ENCODE assay signal across 13 cellular contexts in genomic region chr19:8459095-8459494, GRCh38. TPM values are rescaled to one million over a fixed set of nuclear protein-coding genes. Genes with fewer than 3 reads are reported as not detected.
A peak's percentile ranks its signal among the peaks of the same experiment; 100 is the strongest.
DNase-seq lines count a peak whose midpoint lies in the region; ATAC-seq and TF ChIP-seq lines count a peak whose summit lies in the region.
"Had no signal": no experiment of that assay in that cellular context is flagged by ENCODE, and none has a peak within 500 bp of the region (broad histone marks: within the 10 kb centered on the region; RNA-seq: fewer than 3 reads in every experiment).

No MANE protein-coding gene starts in this region.

- TF ChIP-seq EP300 in stomach (IDR thresholded peaks at IDR 0.05) = no peak

- H3K4me3 ChIP-seq in body of pancreas (no peak overlapping the region), stomach (no peak overlapping the region)

- H3K4me3 Mint-ChIP-seq in IgD-negative memory B cell = no peak overlapping the region

- no peak for TF ChIP-seq CTCF in body of pancreas (IDR thresholded peaks at IDR 0.05)
- TF ChIP-seq CTCF in stomach (IDR thresholded peaks at IDR 0.05) = no peak

- DNase-seq in body of pancreas (no peak), left lobe of liver (ENCODE audit: low spot score) (no peak), stomach (no peak), kidney tubule cell (ENCODE audit: low spot score) (no peak), NCI-H69 (lab: John Stamatoyannopoulos, UW) (no peak), GM19238 (ENCODE audit: insufficient read length, low spot score) (no peak)
- DNase-seq: activated CD4-positive, CD25-positive, alpha-beta regulatory T cell; islet precursor cell; NCI-H510A treated with DMSO at 0.1 percent for 48 hours had no signal

- H3K27me3 ChIP-seq in body of pancreas = no peaks in the 10 kb centered on the region
- H3K27me3 ChIP-seq in stomach = no peaks in the 10 kb centered on the region

- H3K27ac Mint-ChIP-seq in IgD-negative memory B cell = peak overlapping the region in 2 of 3 donors; percentile 2 to 39

- TF ChIP-seq POLR2A in body of pancreas (IDR thresholded peaks at IDR 0.05) (no peak), stomach (IDR thresholded peaks at IDR 0.05) (no peak)

- H3K36me3 ChIP-seq in body of pancreas (replicated peaks in 1 of 2; ENCODE audit: insufficient read depth in 1 of 2, low read depth in 2 of 2) (peaks cover 0 to 3% of the 10 kb centered on the region in 2 donors), stomach (peaks cover 26 to 48% (median 40%) of the 10 kb centered on the region in 4 donors)

- H3K9me3 ChIP-seq in body of pancreas = no peaks in the 10 kb centered on the region
- H3K9me3 ChIP-seq in stomach = no peaks in the 10 kb centered on the region

- H3K27me3 Mint-ChIP-seq in IgD-negative memory B cell = no peaks in the 10 kb centered on the region

- H3K9me3 Mint-ChIP-seq in IgD-negative memory B cell = no peaks in the 10 kb centered on the region
- H3K9me3 Mint-ChIP-seq: neural crest cell had no signal

- H3K36me3 Mint-ChIP-seq in IgD-negative memory B cell = peaks cover 3% of the 10 kb centered on the region

- H3K27ac ChIP-seq in body of pancreas = peak overlapping the region; percentile 31 to 65 (median 48)
- H3K27ac ChIP-seq in stomach = peak overlapping the region; percentile 16 to 51 (median 47)

- H3K4me1 Mint-ChIP-seq in IgD-negative memory B cell = peaks cover 63 to 70% (median 68%) of the 10 kb centered on the region in 3 donors

- 67 to 80% methylated on average over 4 to 7 of the region's 7 CpGs for WGBS in body of pancreas, 2 donors
- 57 to 64% (median 59%) methylated on average over 7 of the region's 7 CpGs for WGBS in stomach, 5 donors

- ATAC-seq in body of pancreas = no peak
- peak; percentile 16 for ATAC-seq in left lobe of liver
- ATAC-seq in HG03159 (IDR thresholded peaks at IDR 0.05; ENCODE audit: unreplicated experiment) = no peak

- intact Hi-C loops in body of pancreas (cut with DNase I) = no loop called here
- intact Hi-C loops in stomach (cut with DNase I; ENCODE audit: low total_unique reads) = no loop called here

- H3K4me1 ChIP-seq in body of pancreas (peaks cover 82% of the 10 kb centered on the region), stomach (peaks cover 57 to 91% (median 74%) of the 10 kb centered on the region in 4 donors)

RNA-seq across cellular contexts. Expression of gene HNRNPM, which starts 14.3 kb away (rescaled TPM):
- polyA plus RNA-seq in IgD-negative memory B cell (210 TPM), stomach (100 to 1,000 TPM in 1 of 3 donors, 10 to 100 TPM in 2; 87.3 to 110 (median 90.0) TPM)
- total RNA-seq in body of pancreas (100 to 1,000 TPM in 1 of 2 donors, 10 to 100 TPM in 1; 64.9 to 146 TPM), left lobe of liver (66.9 TPM), stomach (100 to 1,000 TPM in 3 of 5 donors, 10 to 100 TPM in 2; 54.3 to 664 (median 107) TPM)

RNA-seq across cellular contexts. Expression of gene PRAM1, which starts 43.3 kb away (rescaled TPM):
- polyA plus RNA-seq in IgD-negative memory B cell (not detected), stomach (1 to 10 TPM in 1 of 3 donors, under 1 TPM in 1, not detected in 1; 0.81 to 1.4 TPM)
- total RNA-seq in body of pancreas (under 1 TPM; 0.26 to 0.33 TPM), left lobe of liver (1.7 TPM), stomach (1 to 10 TPM in 1 of 5 donors, under 1 TPM in 1, not detected in 3; 0.37 to 1.2 TPM)
- total RNA-seq: SK-MEL-5 had no signal

RNA-seq across cellular contexts. Expression of gene MARCHF2, which starts 46.0 kb away (rescaled TPM):
- polyA plus RNA-seq in IgD-negative memory B cell (35.9 TPM), stomach (10 to 100 TPM; 23.5 to 43.4 (median 38.2) TPM)
- total RNA-seq in body of pancreas (10 to 100 TPM; 32.9 to 35.9 TPM), left lobe of liver (44.6 TPM), stomach (10 to 100 TPM; 24.3 to 98.2 (median 33.4) TPM)

RNA-seq across cellular contexts. Expression of gene ZNF414, which starts 54.9 kb away (rescaled TPM):
- polyA plus RNA-seq in IgD-negative memory B cell = 22.2 TPM
- 10 to 100 TPM; 25.4 to 34.2 TPM for total RNA-seq in body of pancreas
- total RNA-seq in left lobe of liver = 12.0 TPM
- 10 to 100 TPM in 3 of 5 donors, 1 to 10 TPM in 2; 1.8 to 28.4 (median 16.5) TPM for total RNA-seq in stomach
- 10 to 100 TPM; 19.9 to 32.7 (median 26.9) TPM for polyA plus RNA-seq in stomach
